8 cellular contexts compared by ENCODE assay signal in the genomic region with DNA sequence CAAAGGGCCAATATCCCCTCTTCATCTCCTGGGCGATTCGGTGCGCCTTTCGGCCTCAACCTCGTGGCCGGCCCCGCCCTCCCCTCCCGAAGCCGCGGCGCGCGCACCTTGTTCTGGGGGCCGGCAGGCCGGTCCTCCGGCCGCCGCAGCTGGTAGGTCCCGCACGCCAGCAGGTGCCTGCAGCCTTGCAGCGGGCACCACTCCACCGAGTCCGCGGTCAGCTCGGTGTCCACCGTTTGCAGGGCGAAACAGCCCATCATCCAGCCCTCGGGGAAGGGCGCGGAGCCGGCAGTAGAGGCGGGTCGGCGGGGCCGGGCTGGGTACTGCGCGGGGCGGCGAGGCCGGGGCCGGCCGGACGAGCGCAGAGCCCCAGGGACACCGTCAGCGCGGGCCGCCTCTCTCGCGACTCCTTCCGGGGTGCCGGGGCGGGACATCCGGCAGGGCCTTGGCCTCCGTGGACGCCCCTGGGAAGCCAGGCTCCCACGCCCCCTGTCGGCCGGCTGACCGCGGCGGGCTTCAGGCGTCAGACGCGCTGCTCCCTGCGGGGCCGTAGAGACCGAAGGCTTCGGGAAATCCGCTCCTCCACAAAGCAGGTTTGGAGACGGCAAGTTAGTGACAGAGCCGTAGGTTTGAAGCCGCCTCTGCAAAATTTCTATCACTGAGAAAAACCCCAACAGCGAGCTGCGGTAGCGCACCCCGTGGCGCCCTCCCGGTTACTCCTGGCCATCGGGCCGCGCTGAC. TPM values are rescaled to one million over a fixed set of nuclear protein-coding genes. Genes with fewer than 3 reads are reported as not detected.
DNase-seq lines count a peak whose midpoint lies in the region; ATAC-seq and TF ChIP-seq lines count a peak whose summit lies in the region.

A gene (minus strand): TSS at position 408 of the 741 bp plus-strand sequence. CDS start 148 bp downstream, at position 260.

- H3K27ac ChIP-seq in heart left ventricle (peak within 1 kb of the TSS; percentile 51 to 91 (median 85)), upper lobe of left lung (peak within 1 kb of the TSS; percentile 68 to 82 (median 78))

- no peak for TF ChIP-seq EP300 in upper lobe of left lung (IDR thresholded peaks at IDR 0.05)

- TF ChIP-seq POLR2A in heart left ventricle (IDR thresholded peaks at IDR 0.05) (peak in 1 of 2 donors; percentile 82), upper lobe of left lung (IDR thresholded peaks at IDR 0.05) (peak in 2 of 4 donors; percentile 54 to 88)

- H3K9me3 ChIP-seq in adipocyte (ENCODE audit: control insufficient read depth, low read length) (no peaks in the 10 kb centered on the region), heart left ventricle (no peaks in the 10 kb centered on the region), upper lobe of left lung (no peaks in the 10 kb centered on the region)

- DNase-seq in NCI-H128 (lab: John Stamatoyannopoulos, UW; ENCODE audit: unreplicated experiment) (peak; percentile 76), SW480 (ENCODE audit: low spot score) (peak; percentile 88), adipocyte (ENCODE audit: low read depth) (peak; percentile 98), heart left ventricle (peak; percentile 96 to 99 (median 97)), posterior cingulate gyrus (peak; percentile 95 to 100 (median 99)), upper lobe of left lung (peak; percentile 95 to 100)

- WGBS in heart left ventricle, 4 donors = 1 to 3% (median 2%) methylated on average over 40 to 82 of the region's 82 CpGs
- WGBS in upper lobe of left lung, 2 donors = 0 to 8% methylated on average over 5 to 28 of the region's 82 CpGs

- peak within 1 kb of the TSS; percentile 92 for H3K9ac ChIP-seq in adipocyte (ENCODE audit: low read length)

- peaks cover 17% of the 10 kb centered on the region for H3K4me1 ChIP-seq in adipocyte (ENCODE audit: control insufficient read depth, insufficient read depth, low read length)
- peaks cover 7 to 59% (median 40%) of the 10 kb centered on the region in 12 donors for H3K4me1 ChIP-seq in heart left ventricle
- peaks cover 23 to 34% (median 29%) of the 10 kb centered on the region in 4 donors for H3K4me1 ChIP-seq in upper lobe of left lung

- H3K27me3 ChIP-seq in adipocyte (replicated peaks; ENCODE audit: control insufficient read depth, insufficient read depth, low read length) (no peaks in the 10 kb centered on the region), heart left ventricle (no peaks in the 10 kb centered on the region), upper lobe of left lung (no peaks in the 10 kb centered on the region)

- intact Hi-C loops in heart left ventricle (cut with DNase I) = loop anchor here in 4 of 10 donors (1.0 to 5.0 kb wide), 4 partner anchors 26 to 40 kb away; a partner anchor contains a TSS
- intact Hi-C loops in posterior cingulate gyrus (cut with DNase I) = loop anchor here (5.0 kb wide), 1 partner anchor 39 kb away; a partner anchor contains a TSS

- H3K4me3 ChIP-seq in adipocyte (ENCODE audit: low read length) (peak within 1 kb of the TSS; percentile 88), heart left ventricle (peak within 1 kb of the TSS; percentile 63 to 99 (median 82)), upper lobe of left lung (peak within 1 kb of the TSS; percentile 75 to 97 (median 82))

- ATAC-seq in HG02678 (IDR thresholded peaks at IDR 0.05; ENCODE audit: unreplicated experiment) = peak; percentile 91
- peak; percentile 83 to 95 (median 93) for ATAC-seq in heart left ventricle
- ATAC-seq in upper lobe of left lung (ENCODE audit: low FRiP score in 2 of 2) = peak; percentile 96 to 99

- TF ChIP-seq CTCF in GM12873 (IDR thresholded peaks at IDR 0.05; ENCODE audit: insufficient read depth, low read depth, low read length, missing control alignments) = peak; percentile 89
- peak; percentile 91 to 99 (median 97) for TF ChIP-seq CTCF in heart left ventricle (IDR thresholded peaks at IDR 0.05)
- peak; percentile 84 to 98 (median 97) for TF ChIP-seq CTCF in upper lobe of left lung (IDR thresholded peaks at IDR 0.05)

- H3K36me3 ChIP-seq in adipocyte (ENCODE audit: control insufficient read depth, insufficient read depth, low read length, severe bottlenecking) = peaks cover 48% of the 10 kb centered on the region
- H3K36me3 ChIP-seq in heart left ventricle = peaks cover 0 to 55% (median 39%) of the 10 kb centered on the region in 9 donors
- H3K36me3 ChIP-seq in upper lobe of left lung = peaks cover 8 to 46% (median 35%) of the 10 kb centered on the region in 4 donors

RNA-seq across cellular contexts. Expression of the gene that starts here (rescaled TPM):
- total RNA-seq in heart left ventricle (10 to 100 TPM; 12.6 to 22.0 (median 16.7) TPM), upper lobe of left lung (100 to 1,000 TPM in 1 of 6 donors, 10 to 100 TPM in 5; 25.5 to 115 (median 42.4) TPM)
- polyA plus RNA-seq in heart left ventricle = 10 to 100 TPM; 13.1 to 23.7 TPM

Comparison
In these comparisons a context has a peak if more than half of its experiments do, and no peak if none do; other contexts are left out.
1. Peak in every context shown above with its lines: DNase-seq, ATAC-seq, H3K4me3 ChIP-seq and H3K27ac ChIP-seq.